ENCODE assay signal across 8 cellular contexts in genomic region chr12:48969847-48970701, GRCh38. TPM values are rescaled to one million over a fixed set of nuclear protein-coding genes. Genes with fewer than 3 reads are reported as not detected.
DNase-seq lines count a peak whose midpoint lies in the region; ATAC-seq lines count a peak whose summit lies in the region.

No MANE protein-coding gene starts in this region.

- intact Hi-C loops in left ventricle myocardium superior (cut with micrococcal nuclease), result no loop called here

- ATAC-seq in left ventricle myocardium superior (peak; percentile 39), HG03521 (IDR thresholded peaks at IDR 0.05; ENCODE audit: unreplicated experiment) (no peak)

- DNase-seq in DMS53 (lab: John Stamatoyannopoulos, UW), result peak; percentile 63
- DNase-seq in DMS53 treated with DMSO at 0.1 percent for 48 hours (lab: John Stamatoyannopoulos, UW; ENCODE audit: unreplicated experiment), result no peak
- DNase-seq in activated CD4-positive, alpha-beta T cell treated with anti-CD3 and anti-CD28 coated beads, Interleukin-2, amount 50 U/mL, for 1 hour, result peak; percentile 34
- DNase-seq in left ventricle myocardium superior, result peak; percentile 45
- peak; percentile 39 to 47 (median 43) for DNase-seq in stimulated activated CD4-positive, alpha-beta T cell treated with anti-CD3 and anti-CD28 coated beads, TNF-alpha, amount 100 ng/mL, for 4 hours (ENCODE audit: low read depth in 3 of 3)
- no peak for DNase-seq in SIG-M5 (lab: John Stamatoyannopoulos, UW)
- DNase-seq in AG08396 (ENCODE audit: low spot score), result no peak

RNA-seq across cellular contexts. Expression of gene WNT10B, which starts 1.5 kb away (rescaled TPM):
- 0.17 TPM for total RNA-seq in left ventricle myocardium superior

RNA-seq across cellular contexts. Expression of gene WNT1, which starts 8.0 kb away (rescaled TPM):
- not detected for total RNA-seq in left ventricle myocardium superior

RNA-seq across cellular contexts. Expression of gene ARF3, which starts 12.8 kb away (rescaled TPM):
- 44.8 TPM for total RNA-seq in left ventricle myocardium superior

RNA-seq across cellular contexts. Expression of gene DDN, which starts 29.1 kb away (rescaled TPM):
- 0.77 TPM for total RNA-seq in left ventricle myocardium superior

RNA-seq across cellular contexts. Expression of gene FKBP11, which starts 44.8 kb away (rescaled TPM):
- 6.3 TPM for total RNA-seq in left ventricle myocardium superior

Comparison
In these comparisons a context has a peak if more than half of its experiments do, and no peak if none do; other contexts are left out.
1. DNase-seq: peak in DMS53 (single experiment), activated CD4-positive, alpha-beta T cell treated with anti-CD3 and anti-CD28 coated beads, Interleukin-2, amount 50 U/mL, for 1 hour (single experiment), left ventricle myocardium superior (single experiment) and stimulated activated CD4-positive, alpha-beta T cell treated with anti-CD3 and anti-CD28 coated beads, TNF-alpha, amount 100 ng/mL, for 4 hours (3 of 3); none in DMS53 treated with DMSO at 0.1 percent for 48 hours (single experiment), SIG-M5 (single experiment) and AG08396 (single experiment).